ENCODE assay signal across 32 cellular contexts in the genomic region with DNA sequence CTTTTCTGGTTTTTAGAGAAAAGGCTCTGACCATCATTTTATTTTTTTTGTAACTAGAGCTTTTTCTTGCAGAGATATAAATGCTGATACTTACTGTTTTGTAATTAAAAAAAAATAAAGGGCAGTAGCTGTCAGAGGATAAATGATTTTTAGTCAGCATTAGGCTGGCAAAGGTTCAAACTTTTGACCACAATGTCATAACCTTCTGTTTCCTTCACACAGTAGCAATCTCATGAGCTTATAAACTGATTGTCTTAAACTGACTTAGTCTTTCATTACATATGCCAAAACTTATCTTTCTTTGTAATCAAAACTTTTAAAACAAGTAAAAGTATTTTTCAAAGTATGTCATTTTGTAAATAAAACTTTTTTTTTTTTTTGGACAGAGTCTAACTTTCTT.
DNase-seq lines count a peak whose midpoint lies in the region; ATAC-seq, FAIRE-seq and TF ChIP-seq lines count a peak whose summit lies in the region.
"Had no signal": no experiment of that assay in that cellular context is flagged by ENCODE, and none has a peak within 500 bp of the region (broad histone marks: within the 10 kb centered on the region; RNA-seq: fewer than 3 reads in every experiment).

No MANE protein-coding gene starts in this region.

- H3K4me2 ChIP-seq in astrocyte (ENCODE audit: low read length) = no peak overlapping the region

- peaks cover 2% of the 10 kb centered on the region for H3K4me1 Mint-ChIP-seq in astrocyte (ENCODE audit: low read depth, unreplicated experiment)
- H3K4me1 Mint-ChIP-seq in natural killer cell treated with Interleukin-12 subunit alpha and Interleukin-12 subunit beta and Interleukin-15 and Interleukin-18, amount 100 ng/mL, for 72 hours (ENCODE audit: low read depth in 2 of 2) = no peaks in the 10 kb centered on the region
- H3K4me1 Mint-ChIP-seq: activated naive CD4-positive, alpha-beta T cell treated with anti-CD3 and anti-CD28 coated beads, Interleukin-2, amount 50 U/mL, for 24 hours; activated T-helper 17 cell treated with anti-CD3 and anti-CD28 coated beads, Interleukin-2, amount 50 U/mL, for 72 hours; CD4-positive, CD25-positive, alpha-beta regulatory T cell; stimulated activated effector memory CD8-positive, alpha-beta T cell treated with anti-CD3 and anti-CD28 coated beads, Interleukin-12 subunit alpha, Interleukin-12 subunit beta, amount 100 ng/mL, for 72 hours had no signal

- DNase-seq in HT1080 (ENCODE audit: low read depth) (peak; percentile 17), astrocyte (ENCODE audit: low read depth) (peak; percentile 60), foreskin melanocyte (peak; percentile 1), retinal pigment epithelial cell (ENCODE audit: low read depth) (peak; percentile 78), NCI-H1436 (lab: John Stamatoyannopoulos, UW) (no peak), MG63 (no peak)
- no peak for DNase-seq in natural killer cell treated with Interleukin-12 subunit alpha and Interleukin-12 subunit beta and Interleukin-15 and Interleukin-18, amount 100 ng/mL, for 72 hours (ENCODE audit: low spot score)
- DNase-seq: activated CD4-positive, CD25-positive, alpha-beta regulatory T cell treated with anti-CD3 and anti-CD28 coated beads, Interleukin-2, amount 50 U/mL, for 72 hours; activated CD8-positive, alpha-beta T cell treated with anti-CD3 and anti-CD28 coated beads for 36 hours; anterior cingulate cortex; CD4-positive, CD25-positive, alpha-beta regulatory T cell; DMS 273 treated with DMSO at 0.1 percent for 48 hours; head of caudate nucleus; mucosa of descending colon; NCI-H1105; NCI-H2029 treated with DMSO at 0.1 percent for 48 hours; NCI-H2227 treated with DMSO at 0.1 percent for 48 hours; NCI-H69; right lobe of liver; stimulated activated CD4-positive, alpha-beta T cell treated with anti-CD3 and anti-CD28 coated beads, Interleukin-12 subunit alpha, Interleukin-12 subunit beta, amount 100 ng/mL, for 4 hours; stimulated activated CD4-positive, alpha-beta T cell treated with anti-CD3 and anti-CD28 coated beads, Interleukin-4, amount 100 ng/mL, for 24 hours; T-helper 1 cell; testis; uterus had no signal

- no peaks in the 10 kb centered on the region for H3K79me2 ChIP-seq in astrocyte (ENCODE audit: insufficient read depth, low read length)

- no peaks in the 10 kb centered on the region for H3K27me3 Mint-ChIP-seq in astrocyte (ENCODE audit: low read depth, unreplicated experiment)
- no peaks in the 10 kb centered on the region for H3K27me3 Mint-ChIP-seq in natural killer cell treated with Interleukin-12 subunit alpha and Interleukin-12 subunit beta and Interleukin-15 and Interleukin-18, amount 100 ng/mL, for 72 hours
- H3K27me3 Mint-ChIP-seq: activated CD8-positive, alpha-beta T cell treated with anti-CD3 and anti-CD28 coated beads for 36 hours; activated naive CD4-positive, alpha-beta T cell treated with anti-CD3 and anti-CD28 coated beads, Interleukin-2, amount 50 U/mL, for 24 hours; activated T-helper 17 cell treated with anti-CD3 and anti-CD28 coated beads, Interleukin-2, amount 50 U/mL, for 72 hours; CD4-positive, CD25-positive, alpha-beta regulatory T cell had no signal

- no peaks in the 10 kb centered on the region for H3K4me1 ChIP-seq in astrocyte (ENCODE audit: insufficient read depth, low read length)
- H3K4me1 ChIP-seq: right lobe of liver, SJSA1, testis, uterus had no signal

- H3K4me3 Mint-ChIP-seq in astrocyte (ENCODE audit: unreplicated experiment) = no peak overlapping the region
- no peak overlapping the region for H3K4me3 Mint-ChIP-seq in natural killer cell treated with Interleukin-12 subunit alpha and Interleukin-12 subunit beta and Interleukin-15 and Interleukin-18, amount 100 ng/mL, for 72 hours
- H3K4me3 Mint-ChIP-seq: activated CD8-positive, alpha-beta T cell treated with anti-CD3 and anti-CD28 coated beads for 36 hours; activated naive CD4-positive, alpha-beta T cell treated with anti-CD3 and anti-CD28 coated beads, Interleukin-2, amount 50 U/mL, for 24 hours; activated T-helper 17 cell treated with anti-CD3 and anti-CD28 coated beads, Interleukin-2, amount 50 U/mL, for 72 hours; CD4-positive, CD25-positive, alpha-beta regulatory T cell; stimulated activated effector memory CD8-positive, alpha-beta T cell treated with anti-CD3 and anti-CD28 coated beads, Interleukin-12 subunit alpha, Interleukin-12 subunit beta, amount 100 ng/mL, for 72 hours had no signal

- no peak overlapping the region for H3K4me3 ChIP-seq in astrocyte (ENCODE audit: insufficient read depth, low read depth, low read length)
- no peak overlapping the region for H3K4me3 ChIP-seq in retinal pigment epithelial cell (ENCODE audit: low read length)
- H3K4me3 ChIP-seq in MG63 = no peak overlapping the region
- H3K4me3 ChIP-seq: lung, mucosa of descending colon, right lobe of liver, SJSA1, testis, uterus had no signal

- H3K27me3 ChIP-seq in astrocyte (ENCODE audit: insufficient read depth, low read length) (no peaks in the 10 kb centered on the region), MG63 (no peaks in the 10 kb centered on the region)
- H3K27me3 ChIP-seq: right lobe of liver, SJSA1, testis, uterus had no signal

- H3K27ac ChIP-seq in astrocyte (ENCODE audit: low read depth, low read length) = no peak overlapping the region
- H3K27ac ChIP-seq: right lobe of liver, SJSA1, testis, uterus had no signal

- H2AFZ ChIP-seq in astrocyte (ENCODE audit: low read depth, low read length) = no peak overlapping the region

- peaks cover 2% of the 10 kb centered on the region for H3K36me3 Mint-ChIP-seq in astrocyte (ENCODE audit: low read depth, unreplicated experiment)
- H3K36me3 Mint-ChIP-seq in natural killer cell treated with Interleukin-12 subunit alpha and Interleukin-12 subunit beta and Interleukin-15 and Interleukin-18, amount 100 ng/mL, for 72 hours = peaks cover 6% of the 10 kb centered on the region
- H3K36me3 Mint-ChIP-seq: activated naive CD4-positive, alpha-beta T cell treated with anti-CD3 and anti-CD28 coated beads, Interleukin-2, amount 50 U/mL, for 24 hours; CD4-positive, CD25-positive, alpha-beta regulatory T cell; stimulated activated effector memory CD8-positive, alpha-beta T cell treated with anti-CD3 and anti-CD28 coated beads, Interleukin-12 subunit alpha, Interleukin-12 subunit beta, amount 100 ng/mL, for 72 hours had no signal

- no peak overlapping the region for H3K9ac ChIP-seq in astrocyte (ENCODE audit: low read length)

- no peaks in the 10 kb centered on the region for H4K20me1 ChIP-seq in astrocyte (ENCODE audit: insufficient read depth, low read length)

- ATAC-seq in GM19395 (IDR thresholded peaks at IDR 0.05; ENCODE audit: unreplicated experiment) = no peak
- ATAC-seq in natural killer cell treated with Interleukin-12 subunit alpha and Interleukin-12 subunit beta and Interleukin-15 and Interleukin-18, amount 100 ng/mL, for 72 hours = no peak
- ATAC-seq: activated CD8-positive, alpha-beta T cell treated with anti-CD3 and anti-CD28 coated beads for 36 hours; activated T-helper 17 cell treated with anti-CD3 and anti-CD28 coated beads, Interleukin-2, amount 50 U/mL, for 72 hours; mucosa of descending colon; right lobe of liver; stimulated activated effector memory CD8-positive, alpha-beta T cell treated with anti-CD3 and anti-CD28 coated beads, Interleukin-12 subunit alpha, Interleukin-12 subunit beta, amount 100 ng/mL, for 72 hours had no signal

- H3K36me3 ChIP-seq in astrocyte (ENCODE audit: insufficient read depth, low read length) (no peaks in the 10 kb centered on the region), MG63 (no peaks in the 10 kb centered on the region)
- H3K36me3 ChIP-seq: right lobe of liver, SJSA1, uterus had no signal

- no peaks in the 10 kb centered on the region for H3K9me3 ChIP-seq in astrocyte (ENCODE audit: insufficient read depth, low read depth, low read length)
- H3K9me3 ChIP-seq in MG63 = no peaks in the 10 kb centered on the region
- H3K9me3 ChIP-seq: right lobe of liver, SJSA1, testis, uterus had no signal

- TF ChIP-seq CTCF in astrocyte (IDR thresholded peaks at IDR 0.05; ENCODE audit: insufficient read depth, low read depth, low read length) (no peak), retinal pigment epithelial cell (conservative IDR thresholded peaks at IDR 0.05; ENCODE audit: low read depth, low read length) (no peak)

- no peak for FAIRE-seq in astrocyte (lab: Jason Lieb, UNC)
- FAIRE-seq: H1, RCC 7860 had no signal

- H3K27ac Mint-ChIP-seq in astrocyte (ENCODE audit: unreplicated experiment) = no peak overlapping the region
- no peak overlapping the region for H3K27ac Mint-ChIP-seq in natural killer cell treated with Interleukin-12 subunit alpha and Interleukin-12 subunit beta and Interleukin-15 and Interleukin-18, amount 100 ng/mL, for 72 hours
- H3K27ac Mint-ChIP-seq: activated CD8-positive, alpha-beta T cell treated with anti-CD3 and anti-CD28 coated beads for 36 hours; activated naive CD4-positive, alpha-beta T cell treated with anti-CD3 and anti-CD28 coated beads, Interleukin-2, amount 50 U/mL, for 24 hours; activated T-helper 17 cell treated with anti-CD3 and anti-CD28 coated beads, Interleukin-2, amount 50 U/mL, for 72 hours; CD4-positive, CD25-positive, alpha-beta regulatory T cell; stimulated activated effector memory CD8-positive, alpha-beta T cell treated with anti-CD3 and anti-CD28 coated beads, Interleukin-12 subunit alpha, Interleukin-12 subunit beta, amount 100 ng/mL, for 72 hours had no signal

- H3K9me3 Mint-ChIP-seq in astrocyte (ENCODE audit: unreplicated experiment) = peaks cover 5% of the 10 kb centered on the region
- peaks cover 7% of the 10 kb centered on the region for H3K9me3 Mint-ChIP-seq in natural killer cell treated with Interleukin-12 subunit alpha and Interleukin-12 subunit beta and Interleukin-15 and Interleukin-18, amount 100 ng/mL, for 72 hours

Comparison
In these comparisons a context has a peak if more than half of its experiments do, and no peak if none do; other contexts are left out.
1. DNase-seq: peak in HT1080 (single experiment), astrocyte (single experiment), foreskin melanocyte (single experiment) and retinal pigment epithelial cell (single experiment); none in NCI-H1436 (single experiment), MG63 (single experiment) and natural killer cell treated with Interleukin-12 subunit alpha and Interleukin-12 subunit beta and Interleukin-15 and Interleukin-18, amount 100 ng/mL, for 72 hours (single experiment).